Comparison of ENCODE assay signal across 21 cellular contexts in the genomic region with DNA sequence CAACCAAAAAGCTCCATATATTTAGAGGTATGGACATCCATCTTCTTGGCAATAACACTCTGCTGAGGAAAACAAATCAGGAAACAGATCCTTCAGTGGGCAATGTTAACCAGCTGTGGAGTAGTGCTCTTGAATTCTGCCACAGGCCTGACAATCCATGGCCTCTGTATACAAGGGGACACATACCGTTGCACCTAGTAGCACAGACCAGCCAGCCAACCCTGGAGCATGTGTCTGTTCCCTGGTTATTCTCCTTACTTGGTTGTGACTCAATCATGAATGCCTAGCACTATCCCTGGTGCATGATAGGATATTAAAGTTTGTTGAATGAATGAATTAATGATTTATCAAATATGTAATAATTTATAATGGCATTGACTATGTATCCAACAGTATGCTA.
"Had no signal": no experiment of that assay in that cellular context is flagged by ENCODE, and none has a peak within 500 bp of the region (broad histone marks: within the 10 kb centered on the region; RNA-seq: fewer than 3 reads in every experiment).

No MANE protein-coding gene starts in this region.

- H3K9me3 ChIP-seq: SJCRH30, SK-N-SH had no signal

- ATAC-seq: activated CD4-positive, CD25-positive, alpha-beta regulatory T cell treated with anti-CD3 and anti-CD28 coated beads, Interleukin-2, amount 50 U/mL, for 24 hours; activated CD8-positive, alpha-beta T cell treated with anti-CD3 and anti-CD28 coated beads, Interleukin-2, amount 10 ng/mL, durations not matched to agents 7 days and 5 days had no signal

- H3K4me3 Mint-ChIP-seq: activated CD8-positive, alpha-beta T cell treated with anti-CD3 and anti-CD28 coated beads, Interleukin-2, amount 10 ng/mL, durations not matched to agents 7 days and 5 days; activated naive CD4-positive, alpha-beta T cell treated with anti-CD3 and anti-CD28 coated beads, Interleukin-2, amount 50 U/mL, for 24 hours; activated T-cell treated with anti-CD3 and anti-CD28 coated beads, Interleukin-2, amount 50 U/mL, for 24 hours; activated T-helper 1 cell treated with anti-CD3 and anti-CD28 coated beads, Interleukin-12 subunit alpha, Interleukin-12 subunit beta, Interleukin-2, Interleukin-4 antibody, amounts not matched to agents 30 ng/mL and 10 ng/mL and 1 ng/mL, durations not matched to agents 14 hours and 24 hours and 36 hours; brain; IgD-negative memory B cell had no signal

- H3K36me3 ChIP-seq: SJCRH30 had no signal

- H3K4me3 ChIP-seq: SJCRH30 had no signal

- H3K27ac ChIP-seq: SJCRH30 had no signal

- DNase-seq: activated CD4-positive, alpha-beta T cell treated with anti-CD3 and anti-CD28 coated beads for 4 hours; activated CD8-positive, alpha-beta T cell treated with anti-CD3 and anti-CD28 coated beads, Interleukin-2, amount 10 ng/mL, durations not matched to agents 7 days and 5 days; activated effector memory CD4-positive, alpha-beta T cell treated with Interleukin-2 at 50 U/mL for 16 hours; activated naive CD4-positive, alpha-beta T cell; activated T-cell treated with anti-CD3 and anti-CD28 coated beads, Interleukin-2, amount 50 U/mL, for 24 hours; amniotic stem cell; KG1; NCI-H1092; NCI-H1417; NCI-H1930; NCI-H226; NCI-H526; NCI-H774; SJCRH30; T-helper 1 cell had no signal

- H3K9ac ChIP-seq: SK-N-SH had no signal

- H3K4me2 ChIP-seq: SK-N-SH had no signal

- H3K4me1 ChIP-seq: SJCRH30 had no signal

- H3K36me3 Mint-ChIP-seq: brain had no signal

- H3K27me3 ChIP-seq: SJCRH30 had no signal

- H3K9me3 Mint-ChIP-seq: activated naive CD4-positive, alpha-beta T cell treated with anti-CD3 and anti-CD28 coated beads, Interleukin-2, amount 50 U/mL, for 24 hours; activated T-cell treated with anti-CD3 and anti-CD28 coated beads, Interleukin-2, amount 50 U/mL, for 24 hours; activated T-helper 1 cell treated with anti-CD3 and anti-CD28 coated beads, Interleukin-12 subunit alpha, Interleukin-12 subunit beta, Interleukin-2, Interleukin-4 antibody, amounts not matched to agents 30 ng/mL and 10 ng/mL and 1 ng/mL, durations not matched to agents 14 hours and 24 hours and 36 hours; brain had no signal

- H3K4me1 Mint-ChIP-seq: activated naive CD4-positive, alpha-beta T cell treated with anti-CD3 and anti-CD28 coated beads, Interleukin-2, amount 50 U/mL, for 24 hours; IgD-negative memory B cell had no signal

- H3K27me3 Mint-ChIP-seq: IgD-negative memory B cell had no signal

- H3K27ac Mint-ChIP-seq: activated CD8-positive, alpha-beta T cell treated with anti-CD3 and anti-CD28 coated beads, Interleukin-2, amount 10 ng/mL, durations not matched to agents 7 days and 5 days; activated naive CD4-positive, alpha-beta T cell treated with anti-CD3 and anti-CD28 coated beads, Interleukin-2, amount 50 U/mL, for 24 hours; activated T-cell treated with anti-CD3 and anti-CD28 coated beads, Interleukin-2, amount 50 U/mL, for 24 hours; activated T-helper 1 cell treated with anti-CD3 and anti-CD28 coated beads, Interleukin-12 subunit alpha, Interleukin-12 subunit beta, Interleukin-2, Interleukin-4 antibody, amounts not matched to agents 30 ng/mL and 10 ng/mL and 1 ng/mL, durations not matched to agents 14 hours and 24 hours and 36 hours; IgD-negative memory B cell had no signal
